Comparison of ENCODE assay signal across 16 cellular contexts in the genomic region with DNA sequence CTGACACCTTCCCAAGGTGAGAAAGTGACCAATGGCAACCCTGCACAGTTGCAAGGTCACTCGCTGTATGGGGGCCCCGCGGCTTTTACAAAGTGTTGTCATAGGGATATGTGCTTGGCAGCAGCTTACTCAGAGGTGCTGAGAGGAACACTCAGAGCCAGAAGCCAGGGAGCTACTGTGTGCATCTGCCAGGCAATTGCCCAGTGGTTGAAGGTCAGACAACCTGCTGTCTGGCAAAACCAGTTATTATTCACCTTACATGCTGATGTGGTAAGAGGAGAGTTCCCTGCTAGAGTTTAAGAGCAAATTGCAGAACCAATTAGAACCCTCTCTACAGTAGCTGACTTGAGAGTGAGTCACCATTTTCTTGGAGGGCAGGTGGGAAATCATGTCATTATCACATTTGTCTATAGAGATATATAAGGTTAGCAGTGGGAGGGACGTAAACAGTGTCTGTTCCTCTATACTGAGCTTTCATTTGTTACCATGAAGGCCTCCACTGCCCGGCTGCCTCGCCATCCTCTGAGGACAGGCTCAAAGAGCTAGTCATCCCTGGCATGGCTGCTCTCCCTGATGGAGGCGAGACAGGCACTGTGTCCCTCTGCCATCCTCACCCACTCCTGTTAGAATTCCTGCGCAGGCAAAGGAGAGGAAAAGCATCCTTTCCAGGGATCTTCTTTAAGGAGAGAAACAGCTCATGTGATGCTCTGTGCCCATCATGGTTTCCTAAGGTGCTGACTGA.
A peak's percentile ranks its signal among the peaks of the same experiment; 100 is the strongest.
DNase-seq lines count a peak whose midpoint lies in the region; ATAC-seq and TF ChIP-seq lines count a peak whose summit lies in the region.
"Had no signal": no experiment of that assay in that cellular context is flagged by ENCODE, and none has a peak within 500 bp of the region (broad histone marks: within the 10 kb centered on the region; RNA-seq: fewer than 3 reads in every experiment).

No MANE protein-coding gene starts in this region.

- no peak overlapping the region for H3K27ac Mint-ChIP-seq in stimulated activated naive B cell treated with anti-CD40 and anti-IgM and Interleukin-4, amounts not matched to agents 10 μg/mL and 1 μg/mL and 100 μg/mL, for 72 hours
- H3K27ac Mint-ChIP-seq: CD8-positive, alpha-beta T cell had no signal

- H3K9me3 Mint-ChIP-seq in stimulated activated naive B cell treated with anti-CD40 and anti-IgM and Interleukin-4, amounts not matched to agents 10 μg/mL and 1 μg/mL and 100 μg/mL, for 72 hours: peaks cover 3 to 4% of the 10 kb centered on the region in 2 donors
- H3K9me3 Mint-ChIP-seq: CD8-positive, alpha-beta T cell; neural crest cell had no signal

- ATAC-seq in left lobe of liver: peak; percentile 37
- no peak for ATAC-seq in HG02678 (IDR thresholded peaks at IDR 0.05; ENCODE audit: unreplicated experiment)
- ATAC-seq in stimulated activated naive B cell treated with anti-CD40 and anti-IgM and Interleukin-4, amounts not matched to agents 10 μg/mL and 1 μg/mL and 100 μg/mL, for 72 hours (replicated peaks): no peak
- ATAC-seq in left lung: no peak
- ATAC-seq: CD8-positive, alpha-beta T cell had no signal

- H3K27me3 ChIP-seq in left lung: no peaks in the 10 kb centered on the region
- H3K27me3 ChIP-seq: hepatocyte, thyroid gland had no signal

- no peak for TF ChIP-seq CTCF in HEK293 (tag by site-specific recombination; IDR thresholded peaks at IDR 0.05)
- no peak for TF ChIP-seq CTCF in astrocyte of the spinal cord (IDR thresholded peaks at IDR 0.05; ENCODE audit: low read depth, low read length)
- TF ChIP-seq CTCF in left lung (IDR thresholded peaks at IDR 0.05): no peak

- H3K4me1 ChIP-seq in HEK293 (ENCODE audit: control insufficient read depth, insufficient read depth, low read length): no peaks in the 10 kb centered on the region
- no peaks in the 10 kb centered on the region for H3K4me1 ChIP-seq in left lung
- H3K4me1 ChIP-seq: thyroid gland had no signal

- H3K27me3 Mint-ChIP-seq in stimulated activated naive B cell treated with anti-CD40 and anti-IgM and Interleukin-4, amounts not matched to agents 10 μg/mL and 1 μg/mL and 100 μg/mL, for 72 hours: no peaks in the 10 kb centered on the region

- intact Hi-C loops in left lung (cut with DNase I): no loop called here

- CTCF ChIA-PET in HEK293 (lab: Yijun Ruan, JAX): no interaction called here

- peak; percentile 40 for DNase-seq in M059J (ENCODE audit: low read depth)
- peak; percentile 11 for DNase-seq in astrocyte of the spinal cord (ENCODE audit: low read depth, low spot score)
- DNase-seq in left lobe of liver (ENCODE audit: low spot score): no peak
- DNase-seq in stimulated activated naive B cell treated with anti-CD40 and anti-IgM and Interleukin-4, amounts not matched to agents 10 μg/mL and 1 μg/mL and 100 μg/mL, for 72 hours: no peak
- no peak for DNase-seq in left lung
- DNase-seq: CD8-positive, alpha-beta T cell; central memory CD4-positive, alpha-beta T cell; H7; T-helper 9 cell; thyroid gland had no signal

- H3K36me3 ChIP-seq in HEK293 (ENCODE audit: control insufficient read depth in 2 of 2, insufficient read depth in 1 of 2, low read length in 2 of 2) (peaks cover 0 to 11% of the 10 kb centered on the region in 2 experiments; a peak in 1 of 3 replicates), left lung (peaks cover 0 to 88% of the 10 kb centered on the region in 2 donors)

- H3K27ac ChIP-seq in HEK293 (ENCODE audit: extremely low read depth, low read depth, low read length) (no peak overlapping the region), left lung (no peak overlapping the region)
- H3K27ac ChIP-seq: hepatocyte, thyroid gland had no signal

- peaks cover 59 to 79% of the 10 kb centered on the region in 2 donors for H3K36me3 Mint-ChIP-seq in stimulated activated naive B cell treated with anti-CD40 and anti-IgM and Interleukin-4, amounts not matched to agents 10 μg/mL and 1 μg/mL and 100 μg/mL, for 72 hours

- H3K4me3 Mint-ChIP-seq in stimulated activated naive B cell treated with anti-CD40 and anti-IgM and Interleukin-4, amounts not matched to agents 10 μg/mL and 1 μg/mL and 100 μg/mL, for 72 hours: no peak overlapping the region
- H3K4me3 Mint-ChIP-seq: CD8-positive, alpha-beta T cell; neural crest cell had no signal

- POLR2A ChIA-PET in HEK293 (lab: Yijun Ruan, JAX): no interaction called here

- in situ Hi-C loops in astrocyte of the spinal cord (cut with HindIII; ENCODE audit: low sequenced_read_pairs): no loop called here

- no peak overlapping the region for H3K4me3 ChIP-seq in HEK293 (ENCODE audit: low read depth, low read length)
- no peak overlapping the region for H3K4me3 ChIP-seq in astrocyte of the spinal cord (ENCODE audit: low read depth, low read length)
- H3K4me3 ChIP-seq in left lung: no peak overlapping the region
- H3K4me3 ChIP-seq: hepatocyte, lung, smooth muscle cell, thyroid gland had no signal

- no peaks in the 10 kb centered on the region for H3K4me1 Mint-ChIP-seq in stimulated activated naive B cell treated with anti-CD40 and anti-IgM and Interleukin-4, amounts not matched to agents 10 μg/mL and 1 μg/mL and 100 μg/mL, for 72 hours
- H3K4me1 Mint-ChIP-seq: neural crest cell had no signal

- H3K9me3 ChIP-seq in HEK293 (ENCODE audit: control insufficient read depth, insufficient read depth, low read depth, low read length) (no peaks in the 10 kb centered on the region), left lung (peaks cover 0 to 5% of the 10 kb centered on the region in 2 donors)
- H3K9me3 ChIP-seq: thyroid gland had no signal

TF ChIP-seq in HEK293, 187 proteins besides CTCF, POLR2A, EP300 and RAD21:
- TF ChIP-seq OSR2 (tag by site-specific recombination; IDR thresholded peaks at IDR 0.05) (peak; percentile 9; the same call in 1 of the 2 replicates), KLF16 (tag by site-specific recombination; IDR thresholded peaks at IDR 0.05) (no peak), ZNF404 (tag by site-specific recombination; IDR thresholded peaks at IDR 0.05) (no peak)
- TF ChIP-seq, protein P1, sequence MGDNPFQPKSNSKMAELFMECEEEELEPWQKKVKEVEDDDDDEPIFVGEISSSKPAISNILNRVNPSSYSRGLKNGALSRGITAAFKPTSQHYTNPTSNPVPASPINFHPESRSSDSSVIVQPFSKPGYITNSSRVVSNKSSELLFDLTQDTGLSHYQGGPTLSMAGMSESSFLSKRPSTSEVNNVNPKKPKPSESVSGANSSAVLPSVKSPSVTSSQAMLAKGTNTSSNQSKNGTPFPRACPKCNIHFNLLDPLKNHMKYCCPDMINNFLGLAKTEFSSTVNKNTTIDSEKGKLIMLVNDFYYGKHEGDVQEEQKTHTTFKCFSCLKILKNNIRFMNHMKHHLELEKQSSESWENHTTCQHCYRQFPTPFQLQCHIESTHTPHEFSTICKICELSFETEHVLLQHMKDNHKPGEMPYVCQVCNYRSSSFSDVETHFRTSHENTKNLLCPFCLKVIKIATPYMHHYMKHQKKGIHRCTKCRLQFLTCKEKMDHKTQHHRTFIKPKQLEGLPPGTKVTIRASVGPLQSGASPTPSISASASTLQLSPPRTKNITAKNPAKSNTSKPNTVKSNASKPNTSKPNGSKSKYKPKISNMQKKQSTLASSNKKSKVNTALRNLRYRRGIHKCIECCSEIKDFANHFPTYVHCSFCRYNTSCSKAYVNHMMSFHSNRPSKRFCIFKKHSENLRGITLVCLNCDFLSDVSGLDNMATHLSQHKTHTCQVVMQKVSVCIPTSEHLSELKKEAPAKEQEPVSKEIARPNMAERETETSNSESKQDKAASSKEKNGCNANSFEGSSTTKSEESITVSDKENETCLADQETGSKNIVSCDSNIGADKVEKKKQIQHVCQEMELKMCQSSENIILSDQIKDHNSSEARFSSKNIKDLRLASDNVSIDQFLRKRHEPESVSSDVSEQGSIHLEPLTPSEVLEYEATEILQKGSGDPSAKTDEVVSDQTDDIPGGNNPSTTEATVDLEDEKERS (tag by site-specific recombination; IDR thresholded peaks at IDR 0.05): no peak

Comparison
In these comparisons a context has a peak if more than half of its experiments do, and no peak if none do; other contexts are left out.
1. DNase-seq: peak in M059J (single experiment) and astrocyte of the spinal cord (single experiment); none in left lobe of liver (single experiment), stimulated activated naive B cell treated with anti-CD40 and anti-IgM and Interleukin-4, amounts not matched to agents 10 μg/mL and 1 μg/mL and 100 μg/mL, for 72 hours (single experiment) and left lung (0 of 2).